In genomic region chr2:197628043-197628500, GRCh38 we compare ENCODE assay signal across 9 cellular contexts. TPM values are rescaled to one million over a fixed set of nuclear protein-coding genes. Genes with fewer than 3 reads are reported as not detected.
A peak's percentile ranks its signal among the peaks of the same experiment; 100 is the strongest.
DNase-seq lines count a peak whose midpoint lies in the region; ATAC-seq, FAIRE-seq and TF ChIP-seq lines count a peak whose summit lies in the region.
"Had no signal": no experiment of that assay in that cellular context is flagged by ENCODE, and none has a peak within 500 bp of the region (broad histone marks: within the 10 kb centered on the region; RNA-seq: fewer than 3 reads in every experiment).

No MANE protein-coding gene starts in this region.

- H3K9me3 ChIP-seq in astrocyte (ENCODE audit: insufficient read depth, low read depth, low read length): no peaks in the 10 kb centered on the region

- H3K79me2 ChIP-seq in astrocyte (ENCODE audit: insufficient read depth, low read length): no peaks in the 10 kb centered on the region

- no peak overlapping the region for H3K4me3 Mint-ChIP-seq in astrocyte (ENCODE audit: unreplicated experiment)
- no peak overlapping the region for H3K4me3 Mint-ChIP-seq in activated naive CD4-positive, alpha-beta T cell treated with anti-CD3 and anti-CD28 coated beads, Interleukin-2, amount 10 ng/mL, durations not matched to agents 7 days and 5 days
- H3K4me3 Mint-ChIP-seq in activated CD8-positive, alpha-beta memory T cell treated with anti-CD3 and anti-CD28 coated beads, Interleukin-2, amount 10 ng/mL, durations not matched to agents 7 days and 5 days: no peak overlapping the region

- no peaks in the 10 kb centered on the region for H3K36me3 ChIP-seq in astrocyte (ENCODE audit: insufficient read depth, low read length)

- peaks cover 6% of the 10 kb centered on the region for H3K9me3 Mint-ChIP-seq in astrocyte (ENCODE audit: unreplicated experiment)
- peaks cover 3% of the 10 kb centered on the region for H3K9me3 Mint-ChIP-seq in activated naive CD4-positive, alpha-beta T cell treated with anti-CD3 and anti-CD28 coated beads, Interleukin-2, amount 10 ng/mL, durations not matched to agents 7 days and 5 days
- H3K9me3 Mint-ChIP-seq in activated CD8-positive, alpha-beta memory T cell treated with anti-CD3 and anti-CD28 coated beads, Interleukin-2, amount 10 ng/mL, durations not matched to agents 7 days and 5 days (ENCODE audit: low read depth): peaks cover 7% of the 10 kb centered on the region

- no peak for TF ChIP-seq CTCF in astrocyte (IDR thresholded peaks at IDR 0.05; ENCODE audit: insufficient read depth, low read depth, low read length)

- FAIRE-seq in astrocyte (lab: Jason Lieb, UNC): no peak

- no peaks in the 10 kb centered on the region for H3K4me1 ChIP-seq in astrocyte (ENCODE audit: insufficient read depth, low read length)

- H3K27me3 Mint-ChIP-seq in astrocyte (ENCODE audit: low read depth, unreplicated experiment): no peaks in the 10 kb centered on the region
- H3K27me3 Mint-ChIP-seq in activated naive CD4-positive, alpha-beta T cell treated with anti-CD3 and anti-CD28 coated beads, Interleukin-2, amount 10 ng/mL, durations not matched to agents 7 days and 5 days: peaks cover 6% of the 10 kb centered on the region
- H3K27me3 Mint-ChIP-seq in activated CD8-positive, alpha-beta memory T cell treated with anti-CD3 and anti-CD28 coated beads, Interleukin-2, amount 10 ng/mL, durations not matched to agents 7 days and 5 days: no peaks in the 10 kb centered on the region

- H3K4me3 ChIP-seq in astrocyte (ENCODE audit: insufficient read depth, low read depth, low read length): no peak overlapping the region

- peak overlapping the region; percentile 37 for H3K27ac Mint-ChIP-seq in astrocyte (ENCODE audit: unreplicated experiment)
- H3K27ac Mint-ChIP-seq in activated naive CD4-positive, alpha-beta T cell treated with anti-CD3 and anti-CD28 coated beads, Interleukin-2, amount 10 ng/mL, durations not matched to agents 7 days and 5 days: no peak overlapping the region
- H3K27ac Mint-ChIP-seq in activated CD8-positive, alpha-beta memory T cell treated with anti-CD3 and anti-CD28 coated beads, Interleukin-2, amount 10 ng/mL, durations not matched to agents 7 days and 5 days: no peak overlapping the region

- CTCF ChIA-PET in activated naive CD4-positive, alpha-beta T cell treated with anti-CD3 and anti-CD28 coated beads, Interleukin-2, amount 10 ng/mL, durations not matched to agents 7 days and 5 days (lab: Charles Lee): no interaction called here
- CTCF ChIA-PET in activated CD8-positive, alpha-beta memory T cell treated with anti-CD3 and anti-CD28 coated beads, Interleukin-2, amount 10 ng/mL, durations not matched to agents 7 days and 5 days (lab: Charles Lee): no interaction called here

- H3K4me1 Mint-ChIP-seq in astrocyte (ENCODE audit: low read depth, unreplicated experiment): peaks cover 8% of the 10 kb centered on the region
- no peaks in the 10 kb centered on the region for H3K4me1 Mint-ChIP-seq in activated naive CD4-positive, alpha-beta T cell treated with anti-CD3 and anti-CD28 coated beads, Interleukin-2, amount 10 ng/mL, durations not matched to agents 7 days and 5 days
- H3K4me1 Mint-ChIP-seq in activated CD8-positive, alpha-beta memory T cell treated with anti-CD3 and anti-CD28 coated beads, Interleukin-2, amount 10 ng/mL, durations not matched to agents 7 days and 5 days: no peaks in the 10 kb centered on the region

- H3K36me3 Mint-ChIP-seq in astrocyte (ENCODE audit: low read depth, unreplicated experiment): peaks cover under 1% of the 10 kb centered on the region
- no peaks in the 10 kb centered on the region for H3K36me3 Mint-ChIP-seq in activated naive CD4-positive, alpha-beta T cell treated with anti-CD3 and anti-CD28 coated beads, Interleukin-2, amount 10 ng/mL, durations not matched to agents 7 days and 5 days
- H3K36me3 Mint-ChIP-seq in activated CD8-positive, alpha-beta memory T cell treated with anti-CD3 and anti-CD28 coated beads, Interleukin-2, amount 10 ng/mL, durations not matched to agents 7 days and 5 days: no peaks in the 10 kb centered on the region

- H2AFZ ChIP-seq in astrocyte (ENCODE audit: low read depth, low read length): peak overlapping the region; percentile 5

- H3K27me3 ChIP-seq in astrocyte (ENCODE audit: insufficient read depth, low read length): no peaks in the 10 kb centered on the region

- no peaks in the 10 kb centered on the region for H4K20me1 ChIP-seq in astrocyte (ENCODE audit: insufficient read depth, low read length)

- in situ Hi-C loops in G401 (cut with HindIII; ENCODE audit: low sequenced_read_pairs): no loop called here

- peak overlapping the region; percentile 57 for H3K4me2 ChIP-seq in astrocyte (ENCODE audit: low read length)

- no peak overlapping the region for H3K9ac ChIP-seq in astrocyte (ENCODE audit: low read length)

- H3K27ac ChIP-seq in astrocyte (ENCODE audit: low read depth, low read length): no peak overlapping the region

- DNase-seq in G401 (ENCODE audit: low spot score) (peak; percentile 10), astrocyte (ENCODE audit: low read depth) (peak; percentile 13), left kidney (ENCODE audit: low read depth, low spot score) (peak; percentile 17), NCI-H446 (lab: John Stamatoyannopoulos, UW) (no peak)
- no peak for DNase-seq in activated naive CD4-positive, alpha-beta T cell treated with anti-CD3 and anti-CD28 coated beads, Interleukin-2, amount 10 ng/mL, durations not matched to agents 7 days and 5 days
- no peak for DNase-seq in activated CD8-positive, alpha-beta memory T cell treated with anti-CD3 and anti-CD28 coated beads, Interleukin-2, amount 10 ng/mL, durations not matched to agents 7 days and 5 days
- DNase-seq: DMS53 had no signal

- ATAC-seq in HG02759 (IDR thresholded peaks at IDR 0.05; ENCODE audit: unreplicated experiment) (peak; percentile 73), HG02840 (IDR thresholded peaks at IDR 0.05; ENCODE audit: low FRiP score, unreplicated experiment) (no peak)
- ATAC-seq in activated CD8-positive, alpha-beta memory T cell treated with anti-CD3 and anti-CD28 coated beads, Interleukin-2, amount 10 ng/mL, durations not matched to agents 7 days and 5 days: no peak

RNA-seq across cellular contexts. Expression of gene RFTN2, which starts 47.3 kb away (rescaled TPM):
- not detected in 2 replicates for total RNA-seq in G401 (2014; rRNA removed; shearing (Covaris generic))
- 7.1 and 8.1 TPM in 2 replicates for total RNA-seq in astrocyte
- total RNA-seq in activated CD8-positive, alpha-beta memory T cell treated with anti-CD3 and anti-CD28 coated beads, Interleukin-2, amount 10 ng/mL, durations not matched to agents 7 days and 5 days: not detected

Comparison
In these comparisons a context has a peak if more than half of its experiments do, and no peak if none do; other contexts are left out.
1. DNase-seq: peak in G401 (single experiment), astrocyte (single experiment) and left kidney (single experiment); none in activated naive CD4-positive, alpha-beta T cell treated with anti-CD3 and anti-CD28 coated beads, Interleukin-2, amount 10 ng/mL, durations not matched to agents 7 days and 5 days (single experiment), activated CD8-positive, alpha-beta memory T cell treated with anti-CD3 and anti-CD28 coated beads, Interleukin-2, amount 10 ng/mL, durations not matched to agents 7 days and 5 days (single experiment) and NCI-H446 (0 of 2).